In genomic region chr6:150267686-150268561, GRCh38 we compare ENCODE assay signal across 1 cellular context.
TF ChIP-seq lines count a peak whose summit lies in the region.

No MANE protein-coding gene starts in this region.

TF ChIP-seq in K562, 482 proteins besides CTCF, POLR2A, EP300 and RAD21 (continued from another document and continues in another):
- TF ChIP-seq ZNF217 (CRISPR knock-in tag; IDR thresholded peaks at IDR 0.05), result no peak
- no peak for TF ChIP-seq NR3C1 (CRISPR knock-in tag; IDR thresholded peaks at IDR 0.05)
- TF ChIP-seq ZNF695 (CRISPR knock-in tag; IDR thresholded peaks at IDR 0.05), result no peak
- TF ChIP-seq ZC3H4 (CRISPR knock-in tag; IDR thresholded peaks at IDR 0.05; ENCODE audit: borderline replicate concordance), result no peak
- TF ChIP-seq CREB3L1 (IDR thresholded peaks at IDR 0.05; ENCODE audit: borderline replicate concordance, low read depth), result no peak
- 0 out of 2 replicates have a peak, but pooled peaks have one; percentile 6 for TF ChIP-seq TCF15 (CRISPR knock-in tag; IDR thresholded peaks at IDR 0.05)
- peak; percentile 89 for TF ChIP-seq HIVEP1 (CRISPR knock-in tag; IDR thresholded peaks at IDR 0.05)
- no peak for TF ChIP-seq ZKSCAN8 (CRISPR knock-in tag; IDR thresholded peaks at IDR 0.05)
- TF ChIP-seq PURB (CRISPR knock-in tag; IDR thresholded peaks at IDR 0.05; ENCODE audit: low read depth), result no peak
- TF ChIP-seq NR4A1 (CRISPR knock-in tag; IDR thresholded peaks at IDR 0.05), result no peak
- TF ChIP-seq NR4A1 (tag; IDR thresholded peaks at IDR 0.05), result peak; percentile 93
- TF ChIP-seq MNT (conservative IDR thresholded peaks at IDR 0.05), result 0 out of 4 replicates have a peak, but pooled peaks have one; percentile 25 to 40
- TF ChIP-seq CBX2 (IDR thresholded peaks at IDR 0.05; ENCODE audit: insufficient read depth, low read length, poor library complexity, severe bottlenecking), result no peak
- TF ChIP-seq ZHX1 (conservative IDR thresholded peaks at IDR 0.05; ENCODE audit: low read length), result no peak
- TF ChIP-seq POU5F1 (IDR thresholded peaks at IDR 0.05; ENCODE audit: borderline replicate concordance, low read depth, low read length, partially characterized antibody), result no peak
- TF ChIP-seq PHF8 (IDR thresholded peaks at IDR 0.05; ENCODE audit: borderline replicate concordance, low read length), result peak; percentile 23; the same call in 1 of the 2 replicates
- no peak for TF ChIP-seq PCBP1 (IDR thresholded peaks at IDR 0.05; ENCODE audit: low read depth, low read length, poor library complexity, severe bottlenecking)
- no peak for TF ChIP-seq SMARCC2 (IDR thresholded peaks at IDR 0.05; ENCODE audit: low read depth)
- no peak for TF ChIP-seq E4F1 (CRISPR knock-in tag; IDR thresholded peaks at IDR 0.05; ENCODE audit: borderline replicate concordance)
- TF ChIP-seq SMAD3 (CRISPR knock-in tag; conservative IDR thresholded peaks at IDR 0.05), result peak; percentile 3; the same call in 1 of the 2 replicates
- TF ChIP-seq MECOM (CRISPR knock-in tag; IDR thresholded peaks at IDR 0.05), result peak; percentile 17; the same call in 1 of the 2 replicates
- TF ChIP-seq SAFB (IDR thresholded peaks at IDR 0.05; ENCODE audit: borderline replicate concordance, low read depth, low read length), result no peak
- no peak for TF ChIP-seq ZNF23 (CRISPR knock-in tag; IDR thresholded peaks at IDR 0.05)
- TF ChIP-seq ZNF146 (CRISPR knock-in tag; IDR thresholded peaks at IDR 0.05; ENCODE audit: unreplicated experiment), result no peak
- no peak for TF ChIP-seq ZNF318 (IDR thresholded peaks at IDR 0.05; ENCODE audit: borderline replicate concordance in 1 of 2, low read depth in 1 of 2)
- no peak for TF ChIP-seq MCM2 (IDR thresholded peaks at IDR 0.05; ENCODE audit: low read depth)
- TF ChIP-seq HDGF (IDR thresholded peaks at IDR 0.05), result no peak
- no peak for TF ChIP-seq HNRNPLL (IDR thresholded peaks at IDR 0.05; ENCODE audit: low read depth, low read length, poor library complexity, severe bottlenecking)
- TF ChIP-seq CHD4 (IDR thresholded peaks at IDR 0.05; ENCODE audit: insufficient read depth, insufficient replicate concordance, low read depth, low read length, poor library complexity, severe bottlenecking), result no peak
- no peak for TF ChIP-seq SMARCB1 (IDR thresholded peaks at IDR 0.05; ENCODE audit: insufficient read length, low read depth)
- no peak for TF ChIP-seq ATF1 (CRISPR knock-in tag; IDR thresholded peaks at IDR 0.05)
- peak; percentile 50 for TF ChIP-seq ATF1 (tag; IDR thresholded peaks at IDR 0.05)
- no peak for TF ChIP-seq ADNP (tag; IDR thresholded peaks at IDR 0.05)
- TF ChIP-seq SRF (CRISPR knock-in tag; IDR thresholded peaks at IDR 0.05), result no peak
- no peak for TF ChIP-seq XRCC3 (IDR thresholded peaks at IDR 0.05)
- TF ChIP-seq U2AF1 (optimal IDR thresholded peaks at IDR 0.05; ENCODE audit: low read depth, low read length), result no peak
- TF ChIP-seq ZNF75A (CRISPR knock-in tag; IDR thresholded peaks at IDR 0.05), result peak; percentile 70; the same call in 1 of the 2 replicates
- TF ChIP-seq LARP7 (IDR thresholded peaks at IDR 0.05), result no peak
- no peak for TF ChIP-seq EZH2 (IDR thresholded peaks at IDR 0.05; ENCODE audit: borderline replicate concordance, low read depth, low read length)
- no peak; the same call in 1 of the 2 replicates for TF ChIP-seq GATAD2A (IDR thresholded peaks at IDR 0.05)
- no peak; a peak in 2 of 4 replicates for TF ChIP-seq NRF1 (conservative IDR thresholded peaks at IDR 0.05 in 1 of 2, IDR thresholded peaks at IDR 0.05 in 1 of 2)
- TF ChIP-seq STAT5B (CRISPR knock-in tag; IDR thresholded peaks at IDR 0.05), result no peak
- no peak for TF ChIP-seq SRSF1 (IDR thresholded peaks at IDR 0.05; ENCODE audit: low read depth, low read length)
- TF ChIP-seq SETDB1 (IDR thresholded peaks at IDR 0.05; ENCODE audit: low read length), result no peak
- TF ChIP-seq NCOR1 (IDR thresholded peaks at IDR 0.05), result peak; percentile 55
- no peak for TF ChIP-seq RFX7 (CRISPR knock-in tag; IDR thresholded peaks at IDR 0.05)
- no peak for TF ChIP-seq GTF2F1 (IDR thresholded peaks at IDR 0.05; ENCODE audit: low read depth, low read length)
- peak; percentile 64 for TF ChIP-seq ZNF316 (IDR thresholded peaks at IDR 0.05)
- TF ChIP-seq NFIX (CRISPR knock-in tag; IDR thresholded peaks at IDR 0.05; ENCODE audit: low read depth), result no peak
- TF ChIP-seq MAZ (CRISPR knock-in tag; conservative IDR thresholded peaks at IDR 0.05 in 1 of 2, IDR thresholded peaks at IDR 0.05 in 1 of 2), result peak in 1 of 2 experiments; percentile 62; a peak in 1 of 4 replicates
- TF ChIP-seq EWSR1 (IDR thresholded peaks at IDR 0.05; ENCODE audit: borderline replicate concordance, low read depth, partially characterized antibody), result no peak
- no peak; a peak in 1 of 4 replicates for TF ChIP-seq HDAC1 (IDR thresholded peaks at IDR 0.05)
- no peak for TF ChIP-seq PYGO2 (tag; IDR thresholded peaks at IDR 0.05)
- no peak for TF ChIP-seq ZNF778 (CRISPR knock-in tag; IDR thresholded peaks at IDR 0.05)
